18 cellular contexts compared by ENCODE assay signal in the genomic region with DNA sequence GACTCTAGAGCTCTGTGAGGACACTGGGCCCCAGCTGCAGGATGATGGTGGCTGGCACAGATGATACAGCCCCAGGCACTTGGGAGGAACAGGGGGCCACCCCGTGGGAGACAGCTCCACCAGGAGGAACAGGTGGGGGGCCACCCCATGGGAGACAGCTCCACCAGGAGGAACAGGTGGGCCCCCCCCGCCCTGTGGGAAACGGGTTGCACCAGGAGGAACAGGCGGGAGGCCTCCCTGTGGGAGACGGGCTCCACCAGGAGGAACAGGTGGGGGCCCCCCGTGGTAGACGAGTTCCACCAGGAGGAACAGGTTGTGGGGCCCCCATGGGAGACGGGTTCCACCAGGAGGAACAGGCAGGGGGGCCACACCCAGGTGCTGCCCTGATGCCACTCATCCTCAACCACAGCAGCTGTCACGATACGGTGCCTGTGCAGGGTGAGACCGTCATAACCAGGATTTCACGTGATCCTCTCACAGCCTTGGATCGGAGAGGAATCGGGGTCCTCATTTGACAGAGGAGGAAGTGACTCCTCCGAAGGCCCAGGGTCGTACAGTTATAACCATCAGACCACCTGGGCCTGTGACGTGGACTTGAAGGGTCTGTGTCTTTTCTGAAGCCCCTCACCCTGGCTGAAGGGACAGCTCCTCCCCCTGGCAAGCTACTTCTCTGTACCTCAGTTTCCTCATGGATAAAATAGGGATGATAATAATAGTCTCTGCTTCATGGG.
"Had no signal": no experiment of that assay in that cellular context is flagged by ENCODE, and none has a peak within 500 bp of the region (broad histone marks: within the 10 kb centered on the region; RNA-seq: fewer than 3 reads in every experiment).

No MANE protein-coding gene starts in this region.

- H3K4me1 ChIP-seq: ascending aorta, tibial nerve had no signal

- H3K27ac Mint-ChIP-seq: activated CD8-positive, alpha-beta memory T cell treated with anti-CD3 and anti-CD28 coated beads, Interleukin-2, amount 10 ng/mL, durations not matched to agents 7 days and 5 days; activated naive CD8-positive, alpha-beta T cell; activated T-cell treated with anti-CD3 and anti-CD28 coated beads, Interleukin-2, amount 50 U/mL, for 24 hours; T-helper 2 cell treated with Interferon-gamma antibody and Interleukin-4, amounts not matched to agents 5 μg/mL and 100 μg/mL, for 36 hours had no signal

- H3K27ac ChIP-seq: ascending aorta, heart right ventricle, tibial nerve had no signal

- H3K4me3 ChIP-seq: ascending aorta, heart right ventricle, tibial nerve had no signal

- ATAC-seq: activated CD4-positive, CD25-positive, alpha-beta regulatory T cell treated with anti-CD3 and anti-CD28 coated beads, Interleukin-2, amount 50 U/mL, for 24 hours; activated CD8-positive, alpha-beta memory T cell treated with anti-CD3 and anti-CD28 coated beads, Interleukin-2, amount 10 ng/mL, durations not matched to agents 7 days and 5 days; heart right ventricle; left ventricle myocardium superior had no signal

- DNase-seq: activated CD4-positive, alpha-beta T cell treated with anti-CD3 and anti-CD28 coated beads, Interleukin-2, amount 50 U/mL, for 4 hours; activated CD8-positive, alpha-beta memory T cell treated with anti-CD3 and anti-CD28 coated beads, Interleukin-2, amount 10 ng/mL, durations not matched to agents 7 days and 5 days; activated effector memory CD4-positive, alpha-beta T cell treated with Interleukin-2 at 50 U/mL for 16 hours; activated T-cell treated with anti-CD3 and anti-CD28 coated beads, Interleukin-2, amount 50 U/mL, for 24 hours; effector CD4-positive, alpha-beta T cell; heart right ventricle; left ventricle myocardium superior; mesendoderm; small intestine; SW 1271 had no signal

- FAIRE-seq: colon, frontal cortex, islet of Langerhans, small intestine had no signal

- H3K36me3 ChIP-seq: ascending aorta, heart right ventricle, tibial nerve had no signal

- H3K4me1 Mint-ChIP-seq: activated CD8-positive, alpha-beta memory T cell treated with anti-CD3 and anti-CD28 coated beads, Interleukin-2, amount 10 ng/mL, durations not matched to agents 7 days and 5 days had no signal

- H3K27me3 ChIP-seq: ascending aorta, tibial nerve had no signal

- H3K4me3 Mint-ChIP-seq: activated CD8-positive, alpha-beta memory T cell treated with anti-CD3 and anti-CD28 coated beads, Interleukin-2, amount 10 ng/mL, durations not matched to agents 7 days and 5 days; activated naive CD8-positive, alpha-beta T cell; activated T-cell treated with anti-CD3 and anti-CD28 coated beads, Interleukin-2, amount 50 U/mL, for 24 hours; T-helper 2 cell treated with Interferon-gamma antibody and Interleukin-4, amounts not matched to agents 5 μg/mL and 100 μg/mL, for 36 hours had no signal
